In the genomic region with DNA sequence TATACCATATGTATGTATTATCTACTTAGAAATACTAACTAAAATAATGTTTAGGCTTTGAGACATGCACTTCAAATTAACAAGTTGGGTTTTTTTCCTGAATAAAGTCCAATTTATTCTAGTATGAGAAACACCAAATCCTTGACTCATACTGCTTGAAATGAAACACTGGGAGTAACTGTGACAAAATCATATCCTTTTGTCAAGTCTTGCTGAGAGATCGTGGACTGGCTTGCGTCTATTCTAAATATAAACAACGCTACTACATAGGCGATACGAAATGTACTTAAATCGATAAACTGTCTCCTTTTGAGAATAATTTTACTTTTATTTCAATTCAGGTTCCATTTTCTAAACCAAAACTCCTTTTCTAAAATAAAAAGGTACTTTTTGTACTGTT, we compare ENCODE assay signal across 1 cellular context.
TF ChIP-seq lines count a peak whose summit lies in the region.

No MANE protein-coding gene starts in this region.

TF ChIP-seq in K562, 482 proteins besides CTCF, POLR2A, EP300 and RAD21:
- TF ChIP-seq NR4A1 (CRISPR knock-in tag; IDR thresholded peaks at IDR 0.05) = no peak
- TF ChIP-seq NR4A1 (tag; IDR thresholded peaks at IDR 0.05) = no peak
- TF ChIP-seq GTF2A2 (tag; IDR thresholded peaks at IDR 0.05) = no peak
- TF ChIP-seq CBFA2T2 (conservative IDR thresholded peaks at IDR 0.05) = no peak
- no peak for TF ChIP-seq FOXJ3 (CRISPR knock-in tag; IDR thresholded peaks at IDR 0.05)
- TF ChIP-seq SRSF3 (IDR thresholded peaks at IDR 0.05; ENCODE audit: insufficient read depth, low read length) = no peak
- TF ChIP-seq, protein P1, sequence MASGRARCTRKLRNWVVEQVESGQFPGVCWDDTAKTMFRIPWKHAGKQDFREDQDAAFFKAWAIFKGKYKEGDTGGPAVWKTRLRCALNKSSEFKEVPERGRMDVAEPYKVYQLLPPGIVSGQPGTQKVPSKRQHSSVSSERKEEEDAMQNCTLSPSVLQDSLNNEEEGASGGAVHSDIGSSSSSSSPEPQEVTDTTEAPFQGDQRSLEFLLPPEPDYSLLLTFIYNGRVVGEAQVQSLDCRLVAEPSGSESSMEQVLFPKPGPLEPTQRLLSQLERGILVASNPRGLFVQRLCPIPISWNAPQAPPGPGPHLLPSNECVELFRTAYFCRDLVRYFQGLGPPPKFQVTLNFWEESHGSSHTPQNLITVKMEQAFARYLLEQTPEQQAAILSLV (tag; IDR thresholded peaks at IDR 0.05) = no peak
- no peak for TF ChIP-seq TAF15 (IDR thresholded peaks at IDR 0.05; ENCODE audit: low read depth, low read length)
- peak; percentile 43; the same call in 1 of the 2 replicates for TF ChIP-seq GTF2E2 (tag; IDR thresholded peaks at IDR 0.05)
- TF ChIP-seq ADNP (tag; IDR thresholded peaks at IDR 0.05) = 0 out of 2 replicates have a peak, but pooled peaks have one; percentile 26
- no peak for TF ChIP-seq MEF2A (IDR thresholded peaks at IDR 0.05; ENCODE audit: control insufficient read depth, low read depth, low read length)
- TF ChIP-seq CCNT2 (IDR thresholded peaks at IDR 0.05; ENCODE audit: borderline replicate concordance, extremely low read depth, insufficient read length, low read depth, low read length) = no peak
- no peak for TF ChIP-seq COPS2 (conservative IDR thresholded peaks at IDR 0.05)
- TF ChIP-seq, protein P2, sequence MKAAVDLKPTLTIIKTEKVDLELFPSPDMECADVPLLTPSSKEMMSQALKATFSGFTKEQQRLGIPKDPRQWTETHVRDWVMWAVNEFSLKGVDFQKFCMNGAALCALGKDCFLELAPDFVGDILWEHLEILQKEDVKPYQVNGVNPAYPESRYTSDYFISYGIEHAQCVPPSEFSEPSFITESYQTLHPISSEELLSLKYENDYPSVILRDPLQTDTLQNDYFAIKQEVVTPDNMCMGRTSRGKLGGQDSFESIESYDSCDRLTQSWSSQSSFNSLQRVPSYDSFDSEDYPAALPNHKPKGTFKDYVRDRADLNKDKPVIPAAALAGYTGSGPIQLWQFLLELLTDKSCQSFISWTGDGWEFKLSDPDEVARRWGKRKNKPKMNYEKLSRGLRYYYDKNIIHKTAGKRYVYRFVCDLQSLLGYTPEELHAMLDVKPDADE (conservative IDR thresholded peaks at IDR 0.05; ENCODE audit: control insufficient read depth, low read depth, low read length) = no peak
- TF ChIP-seq ZNF134 (CRISPR knock-in tag; conservative IDR thresholded peaks at IDR 0.05) = no peak
- TF ChIP-seq, protein P3, sequence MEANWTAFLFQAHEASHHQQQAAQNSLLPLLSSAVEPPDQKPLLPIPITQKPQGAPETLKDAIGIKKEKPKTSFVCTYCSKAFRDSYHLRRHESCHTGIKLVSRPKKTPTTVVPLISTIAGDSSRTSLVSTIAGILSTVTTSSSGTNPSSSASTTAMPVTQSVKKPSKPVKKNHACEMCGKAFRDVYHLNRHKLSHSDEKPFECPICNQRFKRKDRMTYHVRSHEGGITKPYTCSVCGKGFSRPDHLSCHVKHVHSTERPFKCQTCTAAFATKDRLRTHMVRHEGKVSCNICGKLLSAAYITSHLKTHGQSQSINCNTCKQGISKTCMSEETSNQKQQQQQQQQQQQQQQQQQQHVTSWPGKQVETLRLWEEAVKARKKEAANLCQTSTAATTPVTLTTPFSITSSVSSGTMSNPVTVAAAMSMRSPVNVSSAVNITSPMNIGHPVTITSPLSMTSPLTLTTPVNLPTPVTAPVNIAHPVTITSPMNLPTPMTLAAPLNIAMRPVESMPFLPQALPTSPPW (CRISPR knock-in tag; IDR thresholded peaks at IDR 0.05) = 0 out of 2 replicates have a peak, but pooled peaks have one; percentile 2
- no peak for TF ChIP-seq HNRNPUL1 (IDR thresholded peaks at IDR 0.05; ENCODE audit: low read length)
- TF ChIP-seq JUNB (CRISPR knock-in tag; conservative IDR thresholded peaks at IDR 0.05) = no peak
- TF ChIP-seq CCAR2 (IDR thresholded peaks at IDR 0.05; ENCODE audit: low read depth, low read length) = no peak
- TF ChIP-seq ZNF699 (CRISPR knock-in tag; IDR thresholded peaks at IDR 0.05; ENCODE audit: insufficient replicate concordance) = no peak
- TF ChIP-seq ZC3H8 (IDR thresholded peaks at IDR 0.05) = no peak
- TF ChIP-seq ELF2 (CRISPR knock-in tag; IDR thresholded peaks at IDR 0.05) = peak; percentile 64; the same call in 1 of the 2 replicates
- TF ChIP-seq TBP (optimal IDR thresholded peaks at IDR 0.05; ENCODE audit: low read depth, low read length) = no peak
- TF ChIP-seq SP2 (IDR thresholded peaks at IDR 0.05; ENCODE audit: extremely low read depth, low read depth, low read length, poor library complexity, severe bottlenecking) = no peak
- TF ChIP-seq MAFG (tag; conservative IDR thresholded peaks at IDR 0.05) = no peak
- TF ChIP-seq ZBTB17 (CRISPR knock-in tag; IDR thresholded peaks at IDR 0.05) = no peak
- TF ChIP-seq, protein P4, sequence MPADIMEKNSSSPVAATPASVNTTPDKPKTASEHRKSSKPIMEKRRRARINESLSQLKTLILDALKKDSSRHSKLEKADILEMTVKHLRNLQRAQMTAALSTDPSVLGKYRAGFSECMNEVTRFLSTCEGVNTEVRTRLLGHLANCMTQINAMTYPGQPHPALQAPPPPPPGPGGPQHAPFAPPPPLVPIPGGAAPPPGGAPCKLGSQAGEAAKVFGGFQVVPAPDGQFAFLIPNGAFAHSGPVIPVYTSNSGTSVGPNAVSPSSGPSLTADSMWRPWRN (IDR thresholded peaks at IDR 0.05; ENCODE audit: low read depth) = no peak
- no peak for TF ChIP-seq SMARCA5 (IDR thresholded peaks at IDR 0.05)
- TF ChIP-seq, protein P5, sequence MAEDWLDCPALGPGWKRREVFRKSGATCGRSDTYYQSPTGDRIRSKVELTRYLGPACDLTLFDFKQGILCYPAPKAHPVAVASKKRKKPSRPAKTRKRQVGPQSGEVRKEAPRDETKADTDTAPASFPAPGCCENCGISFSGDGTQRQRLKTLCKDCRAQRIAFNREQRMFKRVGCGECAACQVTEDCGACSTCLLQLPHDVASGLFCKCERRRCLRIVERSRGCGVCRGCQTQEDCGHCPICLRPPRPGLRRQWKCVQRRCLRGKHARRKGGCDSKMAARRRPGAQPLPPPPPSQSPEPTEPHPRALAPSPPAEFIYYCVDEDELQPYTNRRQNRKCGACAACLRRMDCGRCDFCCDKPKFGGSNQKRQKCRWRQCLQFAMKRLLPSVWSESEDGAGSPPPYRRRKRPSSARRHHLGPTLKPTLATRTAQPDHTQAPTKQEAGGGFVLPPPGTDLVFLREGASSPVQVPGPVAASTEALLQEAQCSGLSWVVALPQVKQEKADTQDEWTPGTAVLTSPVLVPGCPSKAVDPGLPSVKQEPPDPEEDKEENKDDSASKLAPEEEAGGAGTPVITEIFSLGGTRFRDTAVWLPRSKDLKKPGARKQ (CRISPR knock-in tag; IDR thresholded peaks at IDR 0.05) = 0 out of 2 replicates have a peak, but pooled peaks have one; percentile 33
- no peak for TF ChIP-seq EGR1 (conservative IDR thresholded peaks at IDR 0.05)
- TF ChIP-seq, protein P6, sequence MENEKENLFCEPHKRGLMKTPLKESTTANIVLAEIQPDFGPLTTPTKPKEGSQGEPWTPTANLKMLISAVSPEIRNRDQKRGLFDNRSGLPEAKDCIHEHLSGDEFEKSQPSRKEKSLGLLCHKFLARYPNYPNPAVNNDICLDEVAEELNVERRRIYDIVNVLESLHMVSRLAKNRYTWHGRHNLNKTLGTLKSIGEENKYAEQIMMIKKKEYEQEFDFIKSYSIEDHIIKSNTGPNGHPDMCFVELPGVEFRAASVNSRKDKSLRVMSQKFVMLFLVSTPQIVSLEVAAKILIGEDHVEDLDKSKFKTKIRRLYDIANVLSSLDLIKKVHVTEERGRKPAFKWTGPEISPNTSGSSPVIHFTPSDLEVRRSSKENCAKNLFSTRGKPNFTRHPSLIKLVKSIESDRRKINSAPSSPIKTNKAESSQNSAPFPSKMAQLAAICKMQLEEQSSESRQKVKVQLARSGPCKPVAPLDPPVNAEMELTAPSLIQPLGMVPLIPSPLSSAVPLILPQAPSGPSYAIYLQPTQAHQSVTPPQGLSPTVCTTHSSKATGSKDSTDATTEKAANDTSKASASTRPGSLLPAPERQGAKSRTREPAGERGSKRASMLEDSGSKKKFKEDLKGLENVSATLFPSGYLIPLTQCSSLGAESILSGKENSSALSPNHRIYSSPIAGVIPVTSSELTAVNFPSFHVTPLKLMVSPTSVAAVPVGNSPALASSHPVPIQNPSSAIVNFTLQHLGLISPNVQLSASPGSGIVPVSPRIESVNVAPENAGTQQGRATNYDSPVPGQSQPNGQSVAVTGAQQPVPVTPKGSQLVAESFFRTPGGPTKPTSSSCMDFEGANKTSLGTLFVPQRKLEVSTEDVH (IDR thresholded peaks at IDR 0.05; ENCODE audit: low read depth, partially characterized antibody) = no peak
